Comparison of ENCODE assay signal across 21 cellular contexts in the genomic region with DNA sequence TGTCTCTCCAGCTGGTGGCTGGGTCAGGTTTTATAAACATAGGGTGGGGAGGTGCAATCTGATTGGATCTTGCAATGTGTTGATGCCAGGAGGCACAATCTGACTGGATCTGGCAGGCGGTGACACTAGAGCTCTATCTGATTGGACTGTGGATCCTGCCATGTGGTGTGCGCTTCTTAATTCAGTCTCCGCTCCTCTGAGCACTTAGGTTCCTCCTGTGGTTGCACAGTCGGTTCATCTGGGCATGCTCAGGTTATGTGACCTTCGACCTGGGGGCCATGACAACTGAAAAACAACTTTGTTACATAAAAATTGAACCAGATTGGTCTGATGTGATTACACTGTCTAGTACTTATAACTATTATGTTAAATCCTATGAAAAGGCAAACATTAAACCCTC.
"Had no signal": no experiment of that assay in that cellular context is flagged by ENCODE, and none has a peak within 500 bp of the region (broad histone marks: within the 10 kb centered on the region; RNA-seq: fewer than 3 reads in every experiment).

No MANE protein-coding gene starts in this region.

- H3K4me3 ChIP-seq: colonic mucosa, tibial artery, uterus had no signal

- ATAC-seq: activated T-cell treated with anti-CD3 and anti-CD28 coated beads, Interleukin-2, amount 50 U/mL, for 72 hours had no signal

- H3K4me1 ChIP-seq: colonic mucosa, tibial artery, uterus had no signal

- H3K36me3 ChIP-seq: brain microvascular endothelial cell, colonic mucosa, tibial artery, uterus had no signal

- H3K27me3 ChIP-seq: brain microvascular endothelial cell, colonic mucosa, tibial artery, uterus had no signal

- H3K27ac ChIP-seq: brain microvascular endothelial cell, colonic mucosa, tibial artery, uterus, VCaP had no signal

- H3K9me3 ChIP-seq: colonic mucosa, tibial artery, uterus had no signal

- DNase-seq: activated CD4-positive, alpha-beta T cell treated with anti-CD3 and anti-CD28 coated beads, Interleukin-2, amount 50 U/mL, for 1 hour; activated CD4-positive, CD25-positive, alpha-beta regulatory T cell treated with anti-CD3 and anti-CD28 coated beads, Interleukin-2, amount 50 U/mL, for 72 hours; activated CD8-positive, alpha-beta memory T cell treated with anti-CD3 and anti-CD28 coated beads, Interleukin-2, amount 50 U/mL, for 48 hours; activated effector memory CD4-positive, alpha-beta T cell treated with anti-CD3 and anti-CD28 coated beads, Interleukin-2, amount 50 U/mL, for 16 hours; activated naive CD4-positive, alpha-beta T cell treated with anti-CD3 and anti-CD28 coated beads, Interleukin-2, amount 50 U/mL, for 16 hours; activated T-cell treated with anti-CD3 and anti-CD28 coated beads, Interleukin-2, amount 50 U/mL, for 72 hours; aorta; brain microvascular endothelial cell; colonic mucosa; erythroblast; hypothalamus; mammary epithelial cell; midbrain; retina; stimulated activated CD4-positive, alpha-beta T cell treated with anti-CD3 and anti-CD28 coated beads, Interleukin-12 subunit alpha, Interleukin-12 subunit beta, amount 100 ng/mL, for 4 hours; stimulated activated CD4-positive, alpha-beta T cell treated with anti-CD3 and anti-CD28 coated beads, Interleukin-1b, Interleukin-23, amount 100 ng/mL, for 48 hours; stimulated activated CD8-positive, alpha-beta memory T cell treated with anti-CD3 and anti-CD28 coated beads, Interleukin-4, amount 100 ng/mL, for 48 hours; stimulated activated naive CD4-positive, alpha-beta T cell treated with Interleukin-2 at 50 U/mL for 16 hours; tibial artery; uterus had no signal
